15 cellular contexts compared by ENCODE assay signal in the genomic region with DNA sequence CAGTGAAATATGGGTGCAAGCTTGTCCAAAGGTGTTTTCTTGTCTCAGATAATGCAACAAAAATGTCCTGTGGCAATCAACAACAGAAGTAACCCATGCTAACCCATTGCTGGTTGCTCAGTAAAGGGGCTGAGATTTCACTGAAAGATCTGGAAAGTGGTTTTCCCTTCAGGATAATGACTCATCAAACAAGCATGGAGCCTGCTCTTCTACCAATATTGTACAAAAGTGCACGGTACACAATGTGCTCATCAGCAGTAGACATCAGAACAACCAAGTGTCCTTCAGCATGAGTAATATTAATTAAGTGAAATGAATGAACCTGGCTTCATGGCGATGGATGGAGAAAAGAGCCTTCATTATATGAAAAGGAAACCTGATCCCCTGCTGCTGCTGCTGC.
DNase-seq lines count a peak whose midpoint lies in the region; ATAC-seq and TF ChIP-seq lines count a peak whose summit lies in the region.
"Had no signal": no experiment of that assay in that cellular context is flagged by ENCODE, and none has a peak within 500 bp of the region (broad histone marks: within the 10 kb centered on the region; RNA-seq: fewer than 3 reads in every experiment).

No MANE protein-coding gene starts in this region.

- peak overlapping the region; percentile 8; the same call in 1 of the 2 replicates for H3K4me2 ChIP-seq in HCT116 (ENCODE audit: low read length)
- H3K4me2 ChIP-seq in parathyroid adenoma (ENCODE audit: low read length), result no peak overlapping the region

- no TSS peak for BruUV-seq in HCT116 (replicated peaks; lab: Mats Ljungman, UMichigan)

- H3K4me1 ChIP-seq in HCT116 (ENCODE audit: control insufficient read depth in 1 of 2, insufficient read depth in 2 of 2, low read length in 2 of 2), result peaks cover 13 to 18% of the 10 kb centered on the region in 2 experiments; a peak in 3 of 4 replicates
- H3K4me1 ChIP-seq in parathyroid adenoma, result peaks cover 13% of the 10 kb centered on the region
- H3K4me1 ChIP-seq: gastroesophageal sphincter had no signal

- no peaks in the 10 kb centered on the region for H3K9me2 ChIP-seq in HCT116 (ENCODE audit: insufficient read depth)

- no peak for TF ChIP-seq RAD21 in HCT116 (IDR thresholded peaks at IDR 0.05; ENCODE audit: low read depth)

- intact Hi-C loops in HCT116 (cut with micrococcal nuclease), result no loop called here

- H3K9ac ChIP-seq in HCT116 (ENCODE audit: low read length) (no peak overlapping the region), parathyroid adenoma (no peak overlapping the region)

- H3K79me2 ChIP-seq in HCT116 (ENCODE audit: insufficient read depth, low read length), result no peaks in the 10 kb centered on the region
- H3K79me2 ChIP-seq in parathyroid adenoma, result no peaks in the 10 kb centered on the region

- H3K27ac ChIP-seq in HCT116 (ENCODE audit: low read depth, low read length) (no peak overlapping the region), parathyroid adenoma (no peak overlapping the region)
- H3K27ac ChIP-seq: C4-2B, gastroesophageal sphincter had no signal

- CTCF ChIA-PET in HCT116 (lab: Charles Lee), result no interaction called here

- no peaks in the 10 kb centered on the region for H4K20me1 ChIP-seq in HCT116 (ENCODE audit: insufficient read depth)

- TF ChIP-seq POLR2A in HCT116 (IDR thresholded peaks at IDR 0.05; ENCODE audit: borderline replicate concordance, extremely low read depth, insufficient read depth, insufficient read length), result no peak

- H3K9me3 ChIP-seq in HCT116 (ENCODE audit: control insufficient read depth in 1 of 2, insufficient read depth in 1 of 2, low read depth in 1 of 2, low read length in 2 of 2), result peaks cover 0 to under 1% of the 10 kb centered on the region in 2 experiments; a peak in 1 of 4 replicates
- H3K9me3 ChIP-seq in parathyroid adenoma (ENCODE audit: control insufficient read depth, low read length), result no peaks in the 10 kb centered on the region

- DNase-seq in HCT116 (ENCODE audit: low read depth, low spot score) (no peak), NCI-H748 treated with DMSO at 0.1 percent for 48 hours (lab: John Stamatoyannopoulos, UW) (peak; percentile 63), dermis blood vessel endothelial cell (peak; percentile 68), 8988T (no peak), NCI-H446 (lab: John Stamatoyannopoulos, UW) (no peak)
- no peak for DNase-seq in activated CD8-positive, alpha-beta memory T cell treated with anti-CD3 and anti-CD28 coated beads for 24 hours
- no peak for DNase-seq in activated CD4-positive, alpha-beta T cell treated with anti-CD3 and anti-CD28 coated beads, Interleukin-2, amount 50 U/mL, for 4 hours
- DNase-seq: activated CD8-positive, alpha-beta T cell treated with anti-CD3 and anti-CD28 coated beads for 36 hours; activated naive CD4-positive, alpha-beta T cell treated with anti-CD3 and anti-CD28 coated beads, Interleukin-2, amount 50 U/mL, for 16 hours; left ventricle myocardium superior; stimulated activated naive CD4-positive, alpha-beta T cell had no signal

- H3K27me3 ChIP-seq in HCT116 (ENCODE audit: insufficient read depth, low read length) (no peaks in the 10 kb centered on the region), parathyroid adenoma (ENCODE audit: control insufficient read depth, insufficient read depth, low read length) (no peaks in the 10 kb centered on the region)
- H3K27me3 ChIP-seq: gastroesophageal sphincter had no signal

- H3K4me3 ChIP-seq in HCT116 (replicated peaks in 1 of 2; ENCODE audit: low read depth in 1 of 2, low read length in 2 of 2) (no peak overlapping the region), parathyroid adenoma (ENCODE audit: low read depth, low read length) (no peak overlapping the region)
- H3K4me3 ChIP-seq: gastroesophageal sphincter had no signal

- H3K36me3 ChIP-seq in HCT116 (ENCODE audit: control insufficient read depth in 1 of 2, insufficient read depth in 2 of 2, low read length in 2 of 2) (no peaks in the 10 kb centered on the region), parathyroid adenoma (ENCODE audit: control insufficient read depth, insufficient read depth, low read length) (no peaks in the 10 kb centered on the region)
- H3K36me3 ChIP-seq: gastroesophageal sphincter had no signal

- TF ChIP-seq CTCF in HCT116 (IDR thresholded peaks at IDR 0.05 in 2 of 3, conservative IDR thresholded peaks at IDR 0.05 in 1 of 3; ENCODE audit: borderline replicate concordance in 1 of 3, insufficient read depth in 1 of 3, low read depth in 2 of 3, low read length in 2 of 3), result no peak
- no peak for TF ChIP-seq CTCF in parathyroid adenoma (IDR thresholded peaks at IDR 0.05)

- POLR2A ChIA-PET in HCT116 (lab: Charles Lee), result interaction anchor here (0.9 kb wide), 1 partner anchor 10 kb away, joined by 4 read pairs; no protein-coding TSS in a partner anchor

- H2AFZ ChIP-seq in HCT116 (ENCODE audit: low read depth, low read length, poor library complexity, severe bottlenecking), result peak overlapping the region; percentile 36
- peak overlapping the region; percentile 20 for H2AFZ ChIP-seq in parathyroid adenoma

- RAD21 ChIA-PET in HCT116 (lab: Charles Lee; ENCODE audit: low non-redundant PET in 1 of 2, low total read pairs in 2 of 2, uncharacterized antibody in 2 of 2, unreplicated experiment in 2 of 2), result no interaction called here

- ATAC-seq in HCT116, result no peak
- ATAC-seq: activated CD8-positive, alpha-beta T cell treated with anti-CD3 and anti-CD28 coated beads for 36 hours; gastroesophageal sphincter; left ventricle myocardium superior; Panc1 had no signal

TF ChIP-seq in HCT116, 20 proteins besides CTCF, POLR2A, EP300 and RAD21:
- TF ChIP-seq FOSL1 (IDR thresholded peaks at IDR 0.05; ENCODE audit: low read depth) (peak; percentile 23; the same call in 1 of the 2 replicates), ELF1 (IDR thresholded peaks at IDR 0.05; ENCODE audit: borderline replicate concordance, low read depth) (no peak)

Comparison
In these comparisons a context has a peak if more than half of its experiments do, and no peak if none do; other contexts are left out.
1. DNase-seq: peak in NCI-H748 treated with DMSO at 0.1 percent for 48 hours (single experiment) and dermis blood vessel endothelial cell (single experiment); none in HCT116 (single experiment), activated CD8-positive, alpha-beta memory T cell treated with anti-CD3 and anti-CD28 coated beads for 24 hours (single experiment), activated CD4-positive, alpha-beta T cell treated with anti-CD3 and anti-CD28 coated beads, Interleukin-2, amount 50 U/mL, for 4 hours (0 of 2), 8988T (single experiment) and NCI-H446 (0 of 2).